Comparison of ENCODE assay signal across 9 cellular contexts in genomic region chr14:35045798-35046047, GRCh38. TPM values are rescaled to one million over a fixed set of nuclear protein-coding genes. Genes with fewer than 3 reads are reported as not detected.
DNase-seq lines count a peak whose midpoint lies in the region; ATAC-seq, FAIRE-seq and TF ChIP-seq lines count a peak whose summit lies in the region.
"Had no signal": no experiment of that assay in that cellular context is flagged by ENCODE, and none has a peak within 500 bp of the region (broad histone marks: within the 10 kb centered on the region; RNA-seq: fewer than 3 reads in every experiment).

No MANE protein-coding gene starts in this region.

- peak overlapping the region; percentile 70 for H3K4me2 ChIP-seq in MM.1S (ENCODE audit: low read depth, low read length)

- peak overlapping the region; percentile 50 to 53 for H3K4me3 ChIP-seq in CD4-positive, alpha-beta memory T cell (ENCODE audit: low read length in 2 of 2)
- H3K4me3 ChIP-seq in MM.1S (ENCODE audit: low read length): peak overlapping the region; percentile 70
- H3K4me3 ChIP-seq in neuron (ENCODE audit: low read length): peak overlapping the region; percentile 65

- CTCF ChIA-PET in CD4-positive, alpha-beta memory T cell (lab: Charles Lee; ENCODE audit: partially characterized antibody): interaction anchor here (1.0 to 2.3 kb wide), 6 partner anchors 65 to 373 kb away, joined by 3 to 7 read pairs (median 5); partner anchors contain the start of gene NFKBIA

- peak overlapping the region; percentile 87 for H3K9ac ChIP-seq in MM.1S (ENCODE audit: low read length)

- H3K27me3 ChIP-seq in CD4-positive, alpha-beta memory T cell (ENCODE audit: insufficient read depth, low read length): no peaks in the 10 kb centered on the region
- H3K27me3 ChIP-seq in MM.1S (replicated peaks; ENCODE audit: insufficient read depth, low read length) (no peaks in the 10 kb centered on the region), neuron (ENCODE audit: insufficient read depth, low read length) (no peaks in the 10 kb centered on the region)

- H3K9me3 Mint-ChIP-seq in CD4-positive, alpha-beta memory T cell: peaks cover 0 to 2% (median 0%) of the 10 kb centered on the region in 8 donors
- H3K9me3 Mint-ChIP-seq in effector memory CD8-positive, alpha-beta T cell: no peaks in the 10 kb centered on the region

- peaks cover 19 to 38% (median 30%) of the 10 kb centered on the region in 4 donors for H3K4me1 Mint-ChIP-seq in CD4-positive, alpha-beta memory T cell
- peaks cover 19 to 24% of the 10 kb centered on the region in 2 donors for H3K4me1 Mint-ChIP-seq in effector memory CD8-positive, alpha-beta T cell (ENCODE audit: low read depth in 2 of 2)

- FAIRE-seq in urothelium cell line (lab: Jason Lieb, UNC): no peak
- FAIRE-seq: colon had no signal

- POLR2A ChIA-PET in CD4-positive, alpha-beta memory T cell (lab: Charles Lee; ENCODE audit: partially characterized antibody): interaction anchor here (0.6 to 3.5 kb wide), 24 partner anchors 9 to 781 kb away, joined by 3 to 91 read pairs (median 4); partner anchors contain the start of genes BAZ1A, BRMS1L, NFKBIA and PPP2R3C

- peak overlapping the region; percentile 84 to 100 (median 92) for H3K4me3 Mint-ChIP-seq in CD4-positive, alpha-beta memory T cell
- peak overlapping the region; percentile 81 to 94 for H3K4me3 Mint-ChIP-seq in effector memory CD8-positive, alpha-beta T cell

- H3F3A ChIP-seq in MM.1S (ENCODE audit: insufficient read depth, low read length): peaks cover 8% of the 10 kb centered on the region

- DNase-seq in CD4-positive, alpha-beta memory T cell: no peak
- DNase-seq in MM.1S (no peak), dedifferentiated amniotic fluid mesenchymal stem cell (ENCODE audit: extremely low spot score) (no peak), cerebellar nuclear complex (lab: John Stamatoyannopoulos, UW) (no peak), urothelium cell line (ENCODE audit: low spot score) (no peak), HuH-7.5 (ENCODE audit: low spot score) (no peak)
- no peak for DNase-seq in effector memory CD8-positive, alpha-beta T cell

- H2AFZ ChIP-seq in MM.1S (ENCODE audit: low read length) (peak overlapping the region; percentile 61), neuron (ENCODE audit: low read depth, low read length) (peak overlapping the region; percentile 45)

- intact Hi-C loops in CD4-positive, alpha-beta memory T cell (cut with micrococcal nuclease): loop anchor here (1.0 to 2.0 kb wide), 8 partner anchors 63 to 764 kb away; partner anchors contain the start of genes NFKBIA, PRORP, PSMA6 and RALGAPA1

- TF ChIP-seq CTCF in MM.1S (IDR thresholded peaks at IDR 0.05; ENCODE audit: low read length): no peak

- H3K4me1 ChIP-seq in CD4-positive, alpha-beta memory T cell (ENCODE audit: insufficient read depth, low read length): peaks cover 24% of the 10 kb centered on the region
- H3K4me1 ChIP-seq in MM.1S (ENCODE audit: low read length) (no peaks in the 10 kb centered on the region; the same call in 1 of the 2 replicates), neuron (ENCODE audit: insufficient read depth, low read length) (peaks cover 18% of the 10 kb centered on the region)

- H3K79me2 ChIP-seq in MM.1S (ENCODE audit: low read length): no peaks in the 10 kb centered on the region

- H3K36me3 Mint-ChIP-seq in CD4-positive, alpha-beta memory T cell: peaks cover 5 to 26% of the 10 kb centered on the region in 2 donors
- H3K36me3 Mint-ChIP-seq in effector memory CD8-positive, alpha-beta T cell (ENCODE audit: insufficient read depth): peaks cover 55% of the 10 kb centered on the region

- H3K9me2 ChIP-seq in MM.1S (replicated peaks; ENCODE audit: insufficient read depth, low read length): no peaks in the 10 kb centered on the region

- no peaks in the 10 kb centered on the region for H3K36me3 ChIP-seq in CD4-positive, alpha-beta memory T cell (ENCODE audit: insufficient read depth, low read length)
- no peaks in the 10 kb centered on the region for H3K36me3 ChIP-seq in MM.1S (replicated peaks; ENCODE audit: insufficient read depth, low read length)
- H3K36me3 ChIP-seq in neuron (ENCODE audit: insufficient read depth, low read length): peaks cover 6% of the 10 kb centered on the region

- H4K20me1 ChIP-seq in MM.1S (ENCODE audit: insufficient read depth, low read length): no peaks in the 10 kb centered on the region

- H3K27ac Mint-ChIP-seq in CD4-positive, alpha-beta memory T cell: peak overlapping the region; percentile 95 to 100 (median 99)
- peak overlapping the region; percentile 99 for H3K27ac Mint-ChIP-seq in effector memory CD8-positive, alpha-beta T cell

- H3K27me3 Mint-ChIP-seq in CD4-positive, alpha-beta memory T cell: no peaks in the 10 kb centered on the region
- H3K27me3 Mint-ChIP-seq in effector memory CD8-positive, alpha-beta T cell: no peaks in the 10 kb centered on the region

- H3K9me3 ChIP-seq in CD4-positive, alpha-beta memory T cell (ENCODE audit: control insufficient read depth in 1 of 2, low read length in 2 of 2): no peaks in the 10 kb centered on the region
- H3K9me3 ChIP-seq in MM.1S (replicated peaks; ENCODE audit: insufficient read depth, low read length): no peaks in the 10 kb centered on the region
- H3K9me3 ChIP-seq in neuron (ENCODE audit: low read length): no peaks in the 10 kb centered on the region

- ATAC-seq in effector memory CD8-positive, alpha-beta T cell (replicated peaks): no peak

- peak overlapping the region; percentile 98 for H3K27ac ChIP-seq in CD4-positive, alpha-beta memory T cell (ENCODE audit: low read depth, low read length)
- peak overlapping the region; percentile 95 for H3K27ac ChIP-seq in MM.1S (ENCODE audit: low read length)

RNA-seq across cellular contexts. Expression of gene FAM177A1, which starts 0.3 kb away (rescaled TPM):
- 10 to 100 TPM; 35.2 to 41.5 TPM for total RNA-seq in CD4-positive, alpha-beta memory T cell
- 10 to 100 TPM; 46.8 to 60.0 TPM for polyA plus RNA-seq in CD4-positive, alpha-beta memory T cell
